In genomic region chr11:131042711-131043110, GRCh38 we compare ENCODE assay signal across 16 cellular contexts.
DNase-seq lines count a peak whose midpoint lies in the region; ATAC-seq and TF ChIP-seq lines count a peak whose summit lies in the region.
"Had no signal": no experiment of that assay in that cellular context is flagged by ENCODE, and none has a peak within 500 bp of the region (broad histone marks: within the 10 kb centered on the region; RNA-seq: fewer than 3 reads in every experiment).

No MANE protein-coding gene starts in this region.

- dilution Hi-C loops in IMR-90 (cut with HindIII; ENCODE audit: low sequenced_read_pairs, unreplicated experiment), result no loop called here

- H2AFZ ChIP-seq in IMR-90 (replicated peaks; ENCODE audit: low read length, poor library complexity) (no peak overlapping the region), MM.1S (ENCODE audit: low read length) (no peak overlapping the region)

- no TSS peak for BruUV-seq in IMR-90 (replicated peaks; lab: Mats Ljungman, UMichigan)

- no peak overlapping the region for H4K8ac ChIP-seq in IMR-90 (ENCODE audit: low read depth in 2 of 2, low read length in 2 of 2)

- H3K4me2 ChIP-seq in IMR-90 (ENCODE audit: low read depth, low read length) (no peak overlapping the region), MM.1S (ENCODE audit: low read depth, low read length) (no peak overlapping the region)
- H3K4me2 ChIP-seq: A549 had no signal

- H3K9me3 ChIP-seq in IMR-90 (ENCODE audit: control insufficient read depth, insufficient read depth, low read length), result no peaks in the 10 kb centered on the region
- no peaks in the 10 kb centered on the region for H3K9me3 ChIP-seq in RWPE2 (ENCODE audit: severe bottlenecking)
- no peaks in the 10 kb centered on the region for H3K9me3 ChIP-seq in MM.1S (replicated peaks; ENCODE audit: insufficient read depth, low read length)
- H3K9me3 ChIP-seq: A549, Caco-2 had no signal

- ATAC-seq in IMR-90 (ENCODE audit: low read depth) (no peak), RWPE2 (ENCODE audit: low read depth) (no peak)
- ATAC-seq: A549, HCT116 had no signal

- TF ChIP-seq CTCF in IMR-90 (conservative IDR thresholded peaks at IDR 0.05; ENCODE audit: low read depth, low read length) (no peak), RWPE2 (IDR thresholded peaks at IDR 0.05; ENCODE audit: poor library complexity, severe bottlenecking) (no peak), MM.1S (IDR thresholded peaks at IDR 0.05; ENCODE audit: low read length) (no peak)

- no peak overlapping the region for H2BK120ac ChIP-seq in IMR-90 (ENCODE audit: low read depth, low read length)

- H2BK20ac ChIP-seq in IMR-90 (ENCODE audit: low read depth, low read length), result no peak overlapping the region

- H3K9me1 ChIP-seq in IMR-90 (ENCODE audit: insufficient read depth, low read length), result no peaks in the 10 kb centered on the region

- H3K27me3 ChIP-seq in IMR-90 (ENCODE audit: control insufficient read depth, insufficient read depth, low read length), result peaks cover 9% of the 10 kb centered on the region; the same call in 1 of the 2 replicates
- H3K27me3 ChIP-seq in RWPE2 (ENCODE audit: insufficient read depth, poor library complexity, severe bottlenecking), result no peaks in the 10 kb centered on the region
- no peaks in the 10 kb centered on the region for H3K27me3 ChIP-seq in MM.1S (replicated peaks; ENCODE audit: insufficient read depth, low read length)

- CTCF ChIA-PET in IMR-90 (lab: Yijun Ruan, JAX), result interaction anchor here (1.6 kb wide), 1 partner anchor 632 kb away, joined by 5 read pairs; no protein-coding TSS in a partner anchor

- no peak overlapping the region for H2AK5ac ChIP-seq in IMR-90 (ENCODE audit: low read depth, low read length)

- H3K4me3 ChIP-seq in IMR-90 (ENCODE audit: insufficient read depth, low read depth, low read length) (no peak overlapping the region), RWPE2 (ENCODE audit: severe bottlenecking) (no peak overlapping the region), MM.1S (ENCODE audit: low read length) (no peak overlapping the region)
- H3K4me3 ChIP-seq: A549 had no signal

- H3K79me1 ChIP-seq in IMR-90 (ENCODE audit: low read depth in 1 of 2, low read length in 2 of 2), result no peaks in the 10 kb centered on the region

- TF ChIP-seq POLR2A in IMR-90 (IDR thresholded peaks at IDR 0.05; ENCODE audit: low read depth, low read length), result no peak

- no peak overlapping the region for H4K91ac ChIP-seq in IMR-90 (ENCODE audit: insufficient read depth, low read depth, low read length)

- no peak for TF ChIP-seq RAD21 in IMR-90 (IDR thresholded peaks at IDR 0.05; ENCODE audit: low read length)

- POLR2A ChIA-PET in IMR-90 (lab: Charles Lee; ENCODE audit: unreplicated experiment), result no interaction called here

- H3K27ac ChIP-seq in IMR-90 (ENCODE audit: insufficient read depth, low read length), result no peak overlapping the region
- peak overlapping the region; percentile 88 for H3K27ac ChIP-seq in RWPE2 (ENCODE audit: poor library complexity, severe bottlenecking)
- H3K27ac ChIP-seq in epithelial cell of prostate, result peak overlapping the region; percentile 91
- H3K27ac ChIP-seq in MM.1S (ENCODE audit: low read length), result no peak overlapping the region
- H3K27ac ChIP-seq: A549, C4-2B, HL-60 had no signal

- no peak overlapping the region for H3K18ac ChIP-seq in IMR-90 (ENCODE audit: low read depth, low read length)

- no peak overlapping the region for H2AK9ac ChIP-seq in IMR-90 (replicated peaks; ENCODE audit: low read depth, low read length, poor library complexity)

- H4K20me1 ChIP-seq in IMR-90 (ENCODE audit: insufficient read depth, low read length) (no peaks in the 10 kb centered on the region), MM.1S (ENCODE audit: insufficient read depth, low read length) (no peaks in the 10 kb centered on the region)

- intact Hi-C loops in IMR-90 (cut with micrococcal nuclease), result loop anchor here (5.0 kb wide), 1 partner anchor 120 kb away; no protein-coding TSS in a partner anchor

- in situ Hi-C loops in IMR-90 (cut with MboI; ENCODE audit: low sequenced_read_pairs), result no loop called here

- H4K5ac ChIP-seq in IMR-90 (ENCODE audit: low read depth, low read length), result no peak overlapping the region

- H3K36me3 ChIP-seq in IMR-90 (ENCODE audit: control insufficient read depth, insufficient read depth, low read length) (no peaks in the 10 kb centered on the region), RWPE2 (ENCODE audit: low read depth) (no peaks in the 10 kb centered on the region), MM.1S (replicated peaks; ENCODE audit: insufficient read depth, low read length) (no peaks in the 10 kb centered on the region)

- no peaks in the 10 kb centered on the region for H3K79me2 ChIP-seq in MM.1S (ENCODE audit: low read length)

- H3K14ac ChIP-seq in IMR-90 (replicated peaks; ENCODE audit: low read depth, low read length), result no peak overlapping the region

- no peaks in the 10 kb centered on the region for H3F3A ChIP-seq in MM.1S (ENCODE audit: insufficient read depth, low read length)

- DNase-seq in IMR-90 (no peak), RWPE2 (ENCODE audit: low spot score) (no peak), epithelial cell of prostate (ENCODE audit: low read depth, low spot score) (no peak), MM.1S (no peak), RPMI8226 (no peak)
- no peak for DNase-seq in stimulated activated CD4-positive, alpha-beta T cell treated with anti-CD3 and anti-CD28 coated beads, Interleukin-15, amount 100 ng/mL, for 24 hours
- DNase-seq: AML-193; Caco-2; CD4-positive, alpha-beta T cell; GOT3; H7; HFFc6 had no signal

- no peaks in the 10 kb centered on the region for H3K9me2 ChIP-seq in MM.1S (replicated peaks; ENCODE audit: insufficient read depth, low read length)

- no peak overlapping the region for H3K23ac ChIP-seq in IMR-90 (ENCODE audit: low read depth, low read length)

- H3K9ac ChIP-seq in IMR-90 (ENCODE audit: low read depth, low read length) (no peak overlapping the region), MM.1S (ENCODE audit: low read length) (no peak overlapping the region)

- H3K4me1 ChIP-seq in IMR-90 (ENCODE audit: control insufficient read depth, insufficient read depth, low read length), result no peaks in the 10 kb centered on the region; the same call in 1 of the 2 replicates
- H3K4me1 ChIP-seq in RWPE2 (ENCODE audit: insufficient read depth, poor library complexity, severe bottlenecking), result peaks cover 26% of the 10 kb centered on the region
- no peaks in the 10 kb centered on the region for H3K4me1 ChIP-seq in MM.1S (ENCODE audit: low read length)
- H3K4me1 ChIP-seq: A549, Caco-2 had no signal

- no peak overlapping the region for H2BK15ac ChIP-seq in IMR-90 (ENCODE audit: low read depth, low read length)

- 0 out of 2 replicates have a peak overlapping the region, but pooled peaks have one; percentile 2 for H3K4ac ChIP-seq in IMR-90 (ENCODE audit: low read depth, low read length)

- WGBS in IMR-90 (ENCODE audit: extremely low coverage in 2 of 2, insufficient read length in 1 of 2), 2 experiments, result 20% methylated on average over 1 of the region's 3 CpGs; no CpG with 5 or more reads in 1 of the 2 experiments

- H3K56ac ChIP-seq in IMR-90 (ENCODE audit: extremely low read depth, insufficient read depth, low read length), result no peak overlapping the region

- no peak overlapping the region for H2BK5ac ChIP-seq in IMR-90 (ENCODE audit: low read depth, low read length, poor library complexity, severe bottlenecking)

TF ChIP-seq in IMR-90, 13 proteins besides CTCF, POLR2A, EP300 and RAD21:
- no peak for TF ChIP-seq RFX5 (IDR thresholded peaks at IDR 0.05; ENCODE audit: low read depth, low read length)
- TF ChIP-seq USF2 (IDR thresholded peaks at IDR 0.05; ENCODE audit: low read depth, low read length), result no peak
- no peak for TF ChIP-seq MAZ (IDR thresholded peaks at IDR 0.05; ENCODE audit: borderline replicate concordance, low read depth, low read length)
- no peak for TF ChIP-seq MAFK (IDR thresholded peaks at IDR 0.05; ENCODE audit: low read depth, low read length)
- TF ChIP-seq FOS (IDR thresholded peaks at IDR 0.05; ENCODE audit: low read depth, low read length), result no peak
- no peak for TF ChIP-seq ELK1 (IDR thresholded peaks at IDR 0.05; ENCODE audit: borderline replicate concordance, low read depth, low read length)

Comparison
In these comparisons a context has a peak if more than half of its experiments do, and no peak if none do; other contexts are left out.
1. H3K27ac ChIP-seq: peak in RWPE2 (single experiment) and epithelial cell of prostate (single experiment); none in IMR-90 (single experiment) and MM.1S (single experiment).